Comparison of ENCODE assay signal across 15 cellular contexts in the genomic region with DNA sequence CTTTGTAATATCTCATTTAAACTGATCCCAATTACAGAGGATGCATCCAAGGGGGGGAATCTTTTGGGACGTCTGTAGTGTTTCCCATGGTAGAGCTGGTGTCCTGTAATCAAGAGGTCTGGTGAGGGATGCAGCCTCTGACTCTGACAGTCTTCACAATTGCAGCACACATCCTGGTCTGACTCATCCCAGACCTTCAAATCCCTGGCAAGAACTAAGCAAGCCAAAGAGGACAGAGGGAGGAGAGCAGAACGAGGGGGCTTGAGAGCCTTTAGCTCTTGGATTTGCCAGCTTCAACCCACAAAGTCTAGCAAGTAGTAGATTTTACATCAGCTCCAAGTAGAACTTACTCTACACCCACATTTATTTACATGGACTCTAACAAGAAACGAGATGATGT. TPM values are rescaled to one million over a fixed set of nuclear protein-coding genes. Genes with fewer than 3 reads are reported as not detected.
A peak's percentile ranks its signal among the peaks of the same experiment; 100 is the strongest.
DNase-seq lines count a peak whose midpoint lies in the region; ATAC-seq and TF ChIP-seq lines count a peak whose summit lies in the region.
"Had no signal": no experiment of that assay in that cellular context is flagged by ENCODE, and none has a peak within 500 bp of the region (broad histone marks: within the 10 kb centered on the region; RNA-seq: fewer than 3 reads in every experiment).

No MANE protein-coding gene starts in this region.

- H3K27ac ChIP-seq in Panc1 (ENCODE audit: low read length) = no peak overlapping the region
- no peak overlapping the region for H3K27ac ChIP-seq in trophoblast cell (ENCODE audit: low read depth, low read length)
- peak overlapping the region in 1 of 4 donors; percentile 0 for H3K27ac ChIP-seq in transverse colon
- H3K27ac ChIP-seq: upper lobe of right lung had no signal

- H3K9me3 ChIP-seq in Panc1 (ENCODE audit: control insufficient read depth, insufficient read depth, low read depth, low read length) (no peaks in the 10 kb centered on the region), trophoblast cell (ENCODE audit: insufficient read depth, low read depth, low read length) (peaks cover 2% of the 10 kb centered on the region), transverse colon (no peaks in the 10 kb centered on the region)
- H3K9me3 ChIP-seq: upper lobe of right lung had no signal

- H4K8ac ChIP-seq in trophoblast cell (ENCODE audit: low read depth, low read length) = no peak overlapping the region

- H2AFZ ChIP-seq in trophoblast cell (ENCODE audit: insufficient read depth, low read length, poor library complexity) = no peak overlapping the region

- H3K4me3 ChIP-seq in Panc1 (ENCODE audit: low read depth in 2 of 2, low read length in 2 of 2) = no peak overlapping the region
- H3K4me3 ChIP-seq in choroid plexus epithelial cell (ENCODE audit: low read depth, low read length) = no peak overlapping the region
- H3K4me3 ChIP-seq in trophoblast cell (ENCODE audit: low read depth, low read length) = no peak overlapping the region
- no peak overlapping the region for H3K4me3 ChIP-seq in transverse colon
- H3K4me3 ChIP-seq: GM12878, upper lobe of right lung had no signal

- TF ChIP-seq POLR2A in transverse colon (IDR thresholded peaks at IDR 0.05) = no peak

- no peak overlapping the region for H2BK5ac ChIP-seq in trophoblast cell (ENCODE audit: low read depth, low read length, poor library complexity)

- no peak overlapping the region for H2AK5ac ChIP-seq in trophoblast cell (ENCODE audit: low read length)

- H3K27me3 ChIP-seq in Panc1 (ENCODE audit: control insufficient read depth, insufficient read depth, low read length) (no peaks in the 10 kb centered on the region), trophoblast cell (ENCODE audit: insufficient read depth, low read length) (no peaks in the 10 kb centered on the region), transverse colon (peaks cover 5% of the 10 kb centered on the region)
- H3K27me3 ChIP-seq: upper lobe of right lung had no signal

- peak overlapping the region; percentile 16 for H3K4me2 ChIP-seq in trophoblast cell (ENCODE audit: low read length)

- peak; percentile 20 for ATAC-seq in Panc1
- ATAC-seq in GM18909 (IDR thresholded peaks at IDR 0.05; ENCODE audit: poor library complexity, unreplicated experiment) = no peak
- ATAC-seq in GM18498 (IDR thresholded peaks at IDR 0.05; ENCODE audit: unreplicated experiment) = no peak
- ATAC-seq: GM12878, upper lobe of right lung, WTC11 had no signal

- H3K18ac ChIP-seq in trophoblast cell (ENCODE audit: low read length) = no peak overlapping the region

- no peak overlapping the region for H4K12ac ChIP-seq in trophoblast cell (ENCODE audit: low read depth, low read length)

- H2BK12ac ChIP-seq in trophoblast cell (ENCODE audit: low read length) = no peak overlapping the region

- BruUV-seq in Panc1 (replicated peaks; lab: Mats Ljungman, UMichigan) = no TSS peak

- H3K36me3 ChIP-seq in Panc1 (ENCODE audit: control insufficient read depth, insufficient read depth, low read length) (no peaks in the 10 kb centered on the region), trophoblast cell (ENCODE audit: control insufficient read depth in 1 of 2, insufficient read depth in 2 of 2, low read length in 2 of 2) (no peaks in the 10 kb centered on the region), transverse colon (no peaks in the 10 kb centered on the region)
- H3K36me3 ChIP-seq: upper lobe of right lung had no signal

- TF ChIP-seq CTCF in Panc1 (IDR thresholded peaks at IDR 0.05) (no peak), choroid plexus epithelial cell (conservative IDR thresholded peaks at IDR 0.05; ENCODE audit: low read depth, low read length) (no peak), transverse colon (IDR thresholded peaks at IDR 0.05) (no peak)

- CTCF ChIA-PET in Panc1 (lab: Charles Lee) = interaction anchor here (0.6 to 1.5 kb wide), 6 partner anchors 16 to 279 kb away, joined by 3 to 17 read pairs (median 3); a partner anchor contains a TSS

- no peak overlapping the region for H3K9ac ChIP-seq in trophoblast cell (ENCODE audit: low read length)

- intact Hi-C loops in Panc1 (cut with micrococcal nuclease; ENCODE audit: unreplicated experiment) = no loop called here
- intact Hi-C loops in transverse colon (cut with DNase I; ENCODE audit: low total_unique reads) = no loop called here

- H3K79me2 ChIP-seq in trophoblast cell (ENCODE audit: control insufficient read depth, insufficient read depth, low read length, poor library complexity) = no peaks in the 10 kb centered on the region

- POLR2A ChIA-PET in Panc1 (lab: Charles Lee) = interaction anchor here (0.5 to 1.9 kb wide), 8 partner anchors 16 to 324 kb away, joined by 3 to 12 read pairs (median 3); a partner anchor contains a TSS

- DNase-seq in EH (ENCODE audit: low read depth) (peak; percentile 21), Panc1 (ENCODE audit: low read depth, low spot score) (no peak), choroid plexus epithelial cell (ENCODE audit: low read depth) (peak; percentile 82), trophoblast cell (no peak), epidermal melanocyte (ENCODE audit: insufficient read length, low spot score) (no peak), transverse colon (no peak)
- DNase-seq: effector CD8-positive, alpha-beta T cell; GOT3; NCI-H748 treated with DMSO at 0.1 percent for 48 hours; upper lobe of right lung had no signal

- H3K14ac ChIP-seq in trophoblast cell (ENCODE audit: low read length) = no peak overlapping the region

- H2BK120ac ChIP-seq in trophoblast cell (ENCODE audit: insufficient read depth, low read length, poor library complexity) = no peak overlapping the region

- no peak overlapping the region for H3K4ac ChIP-seq in trophoblast cell (ENCODE audit: low read depth, low read length)

- no CpG with 5 or more reads among the region's 3 CpGs for WGBS in trophoblast cell (ENCODE audit: extremely low coverage, insufficient coverage, insufficient read length)
- 40 to 44% methylated on average over 1 to 3 of the region's 3 CpGs for WGBS in transverse colon (ENCODE audit: low coverage in 1 of 2), 2 donors

- TF ChIP-seq EP300 in transverse colon (IDR thresholded peaks at IDR 0.05; ENCODE audit: low read depth) = no peak

- H3K4me1 ChIP-seq in Panc1 (ENCODE audit: control insufficient read depth, insufficient read depth, low read length) (no peaks in the 10 kb centered on the region), trophoblast cell (ENCODE audit: control insufficient read depth in 1 of 2, insufficient read depth in 2 of 2, low read length in 2 of 2) (no peaks in the 10 kb centered on the region), transverse colon (peaks cover 0 to 12% (median 3%) of the 10 kb centered on the region in 4 donors)
- H3K4me1 ChIP-seq: upper lobe of right lung had no signal

- in situ Hi-C loops in Panc1 (cut with HindIII; ENCODE audit: low pct_unique_long_range_greater_than_20kb, low sequenced_read_pairs) = no loop called here
- in situ Hi-C loops in transverse colon (cut with MboI; ENCODE audit: low pct_ligation_motif_present in 1 of 4, low pct_unique_long_range_greater_than_20kb in 1 of 4, low sequenced_read_pairs in 3 of 4) = no loop called here

- H4K91ac ChIP-seq in trophoblast cell (ENCODE audit: low read depth, low read length) = no peak overlapping the region

- no peaks in the 10 kb centered on the region for H3K79me1 ChIP-seq in trophoblast cell (ENCODE audit: low read length)

- no peak overlapping the region for H3K23ac ChIP-seq in trophoblast cell (ENCODE audit: low read length)

RNA-seq across cellular contexts. Expression of a gene that starts 17.3 kb away (rescaled TPM):
- total RNA-seq in Panc1 (2021; ENCODE audit: unreplicated experiment) = 6.4 TPM
- 6.9 TPM for polyA plus RNA-seq in Panc1 (2012; ENCODE audit: insufficient read length)
- 0.04 and 0.06 TPM in 2 replicates for polyA plus RNA-seq in trophoblast cell (2013)
- 1,000 to 10,000 TPM; 1,603 to 6,178 (median 2,329) TPM for total RNA-seq in transverse colon

RNA-seq across cellular contexts. Expression of a gene that starts 19.3 kb away (rescaled TPM):
- total RNA-seq in Panc1 (2021; ENCODE audit: unreplicated experiment) = 2,386 TPM
- 3,964 TPM for polyA plus RNA-seq in Panc1 (2012; ENCODE audit: insufficient read length)
- 163 and 169 TPM in 2 replicates for polyA plus RNA-seq in trophoblast cell (2013)
- total RNA-seq in transverse colon = 10 to 100 TPM; 46.4 to 83.4 (median 77.5) TPM

RNA-seq across cellular contexts. Expression of a gene that starts 45.2 kb away (rescaled TPM):
- total RNA-seq in Panc1 (2021; ENCODE audit: unreplicated experiment) (68.4 TPM), transverse colon (1 to 10 TPM in 3 of 4 donors, under 1 TPM in 1; 0.60 to 8.1 (median 2.4) TPM)
- polyA plus RNA-seq in Panc1 (2012; ENCODE audit: insufficient read length) = 17.2 TPM
- 0.33 and 0.53 TPM in 2 replicates for polyA plus RNA-seq in trophoblast cell (2013)
- total RNA-seq: HT-29 had no signal

Comparison
In these comparisons a context has a peak if more than half of its experiments do, and no peak if none do; other contexts are left out.
1. DNase-seq: peak in EH (single experiment) and choroid plexus epithelial cell (single experiment); none in Panc1 (single experiment), trophoblast cell (0 of 2), epidermal melanocyte (single experiment) and transverse colon (single experiment).
2. RNA of a gene that starts 17.3 kb away (total RNA-seq): 1,603 to 6,178 TPM in transverse colon; 6.4 TPM in Panc1 (single experiment); every median in the first group is over 100 times any median in the second.
3. RNA of a gene that starts 19.3 kb away (total RNA-seq): 2,386 TPM in Panc1 (single experiment); 46.4 to 83.4 TPM in transverse colon; every median in the first group is over 10 times any median in the second.